ENCODE assay signal across 16 cellular contexts in genomic region chr9:14057347-14058077, GRCh38.
DNase-seq lines count a peak whose midpoint lies in the region; ATAC-seq and TF ChIP-seq lines count a peak whose summit lies in the region.
"Had no signal": no experiment of that assay in that cellular context is flagged by ENCODE, and none has a peak within 500 bp of the region (broad histone marks: within the 10 kb centered on the region; RNA-seq: fewer than 3 reads in every experiment).

No MANE protein-coding gene starts in this region.

- H3K27me3 ChIP-seq in A673 (replicated peaks; ENCODE audit: insufficient read depth, low read depth, low read length, poor library complexity) (no peaks in the 10 kb centered on the region), adrenal gland (no peaks in the 10 kb centered on the region), mesendoderm (ENCODE audit: insufficient read depth, low read length, poor library complexity) (no peaks in the 10 kb centered on the region)
- H3K27me3 ChIP-seq: BLaER1 treated with 17β-estradiol and CSF1 and Interleukin-3, amounts not matched to agents 10 nM and 100 nM; Peyer's patch had no signal

- no peak for ATAC-seq in activated naive CD8-positive, alpha-beta T cell treated with anti-CD3 and anti-CD28 coated beads, Interleukin-2, amount 50 U/mL, for 24 hours
- ATAC-seq: A549, HepG2 had no signal

- H3K56ac ChIP-seq in mesendoderm (ENCODE audit: low read length) = no peak overlapping the region

- H3K9ac ChIP-seq in mesendoderm (ENCODE audit: low read length) = no peak overlapping the region
- H3K9ac ChIP-seq: BLaER1 treated with 17β-estradiol and CSF1 and Interleukin-3, amounts not matched to agents 10 nM and 100 nM had no signal

- POLR2A ChIA-PET in A673 (lab: Charles Lee; ENCODE audit: low non-redundant PET) = interaction anchor here (0.5 kb wide), 1 partner anchor 361 kb away, joined by 4 read pairs; no protein-coding TSS in a partner anchor

- no peak overlapping the region for H4K5ac ChIP-seq in mesendoderm (ENCODE audit: low read length)

- no peak overlapping the region for H2BK15ac ChIP-seq in mesendoderm (replicated peaks; ENCODE audit: low read depth)

- no peak overlapping the region for H3K4me3 ChIP-seq in A673 (ENCODE audit: low read depth, low read length, poor library complexity, severe bottlenecking)
- no peak overlapping the region for H3K4me3 ChIP-seq in adrenal gland
- H3K4me3 ChIP-seq in mesendoderm (ENCODE audit: low read length) = no peak overlapping the region
- H3K4me3 ChIP-seq: A549; BLaER1 treated with 17β-estradiol and CSF1 and Interleukin-3, amounts not matched to agents 10 nM and 100 nM; Peyer's patch had no signal

- no peak overlapping the region for H3K4ac ChIP-seq in mesendoderm (ENCODE audit: low read depth, low read length)

- CTCF ChIA-PET in A673 (lab: Charles Lee) = no interaction called here

- intact Hi-C loops in A673 (cut with micrococcal nuclease; ENCODE audit: unreplicated experiment) = no loop called here
- intact Hi-C loops in adrenal gland (cut with DNase I) = no loop called here

- no TSS peak for BruUV-seq in A673 (replicated peaks; lab: Mats Ljungman, UMichigan)

- no peak overlapping the region for H3K27ac Mint-ChIP-seq in activated naive CD8-positive, alpha-beta T cell treated with anti-CD3 and anti-CD28 coated beads, Interleukin-2, amount 50 U/mL, for 24 hours
- H3K27ac Mint-ChIP-seq: CD8-positive, alpha-beta memory T cell had no signal

- no peak overlapping the region for H3K4me3 Mint-ChIP-seq in activated naive CD8-positive, alpha-beta T cell treated with anti-CD3 and anti-CD28 coated beads, Interleukin-2, amount 50 U/mL, for 24 hours
- H3K4me3 Mint-ChIP-seq: CD8-positive, alpha-beta memory T cell had no signal

- H3K36me3 Mint-ChIP-seq in activated naive CD8-positive, alpha-beta T cell treated with anti-CD3 and anti-CD28 coated beads, Interleukin-2, amount 50 U/mL, for 24 hours (ENCODE audit: low read depth) = no peaks in the 10 kb centered on the region
- H3K36me3 Mint-ChIP-seq: CD8-positive, alpha-beta memory T cell had no signal

- H3K4me1 ChIP-seq in A673 (ENCODE audit: insufficient read depth, low read length, poor library complexity, severe bottlenecking) (peaks cover 39% of the 10 kb centered on the region), adrenal gland (replicated peaks in 1 of 2) (peaks cover 6 to 12% of the 10 kb centered on the region in 2 donors), mesendoderm (ENCODE audit: control insufficient read depth, low read depth, low read length) (peaks cover 3% of the 10 kb centered on the region)
- H3K4me1 ChIP-seq: A549, Peyer's patch had no signal

- no peak overlapping the region for H2BK120ac ChIP-seq in mesendoderm (ENCODE audit: low read depth, low read length)

- DNase-seq in A673 (ENCODE audit: low spot score) (peak; percentile 20), NCI-H226 (peak; percentile 61), adrenal gland (peak; percentile 11 to 66 (median 29)), mesendoderm (peak; percentile 64), dermis blood vessel endothelial cell (no peak), NCI-H524 treated with DMSO at 0.1 percent for 48 hours (lab: John Stamatoyannopoulos, UW) (no peak)
- no peak for DNase-seq in activated naive CD8-positive, alpha-beta T cell treated with anti-CD3 and anti-CD28 coated beads, Interleukin-2, amount 50 U/mL, for 24 hours
- DNase-seq: CD8-positive, alpha-beta memory T cell; DMS79; KG1; NCI-H1105 treated with DMSO at 0.1 percent for 48 hours; NCI-H2081 treated with DMSO at 0.1 percent for 48 hours; Peyer's patch had no signal

- H2BK5ac ChIP-seq in mesendoderm (ENCODE audit: low read length) = no peak overlapping the region

- H3K9me3 Mint-ChIP-seq in activated naive CD8-positive, alpha-beta T cell treated with anti-CD3 and anti-CD28 coated beads, Interleukin-2, amount 50 U/mL, for 24 hours = peaks cover 2% of the 10 kb centered on the region

- no peak overlapping the region for H2AK5ac ChIP-seq in mesendoderm (ENCODE audit: low read length)

- no peak overlapping the region for H3K18ac ChIP-seq in mesendoderm (ENCODE audit: low read length)

- no peaks in the 10 kb centered on the region for H3K79me1 ChIP-seq in mesendoderm (ENCODE audit: low read length)

- TF ChIP-seq POLR2A in adrenal gland (IDR thresholded peaks at IDR 0.05) = no peak

- H3K4me2 ChIP-seq in mesendoderm (ENCODE audit: low read length) = no peak overlapping the region
- H3K4me2 ChIP-seq: A549 had no signal

- no peak overlapping the region for H3K27ac ChIP-seq in A673 (ENCODE audit: low read depth, low read length, poor library complexity, severe bottlenecking)
- H3K27ac ChIP-seq in adrenal gland = no peak overlapping the region
- H3K27ac ChIP-seq in mesendoderm (ENCODE audit: low read depth, low read length) = no peak overlapping the region
- H3K27ac ChIP-seq: A549; BLaER1 treated with 17β-estradiol and CSF1 and Interleukin-3, amounts not matched to agents 10 nM and 100 nM; Peyer's patch had no signal

- H3K23ac ChIP-seq in mesendoderm (ENCODE audit: low read length) = no peak overlapping the region

- WGBS in adrenal gland, 4 donors = 37 to 54% (median 42%) methylated on average over 9 of the region's 9 CpGs
- no CpG with 5 or more reads among the region's 9 CpGs for WGBS in mesendoderm (ENCODE audit: extremely low coverage, insufficient coverage, low lambda C conversion rate)

- H3K27me3 Mint-ChIP-seq in activated naive CD8-positive, alpha-beta T cell treated with anti-CD3 and anti-CD28 coated beads, Interleukin-2, amount 50 U/mL, for 24 hours = no peaks in the 10 kb centered on the region
- H3K27me3 Mint-ChIP-seq: CD8-positive, alpha-beta memory T cell had no signal

- H3K79me2 ChIP-seq in mesendoderm (ENCODE audit: control insufficient read depth, insufficient read depth, low read length) = no peaks in the 10 kb centered on the region

- no peak overlapping the region for H4K8ac ChIP-seq in mesendoderm (ENCODE audit: low read depth, low read length)

- H3K4me1 Mint-ChIP-seq in activated naive CD8-positive, alpha-beta T cell treated with anti-CD3 and anti-CD28 coated beads, Interleukin-2, amount 50 U/mL, for 24 hours = no peaks in the 10 kb centered on the region
- H3K4me1 Mint-ChIP-seq: CD8-positive, alpha-beta memory T cell had no signal

- TF ChIP-seq CTCF in A673 (conservative IDR thresholded peaks at IDR 0.05; ENCODE audit: low read depth, low read length) (no peak), adrenal gland (IDR thresholded peaks at IDR 0.05) (no peak)

- H3K36me3 ChIP-seq in A673 (ENCODE audit: insufficient read depth, low read length, poor library complexity, severe bottlenecking) (no peaks in the 10 kb centered on the region), adrenal gland (replicated peaks in 1 of 2) (no peaks in the 10 kb centered on the region), mesendoderm (ENCODE audit: control insufficient read depth, insufficient read depth, low read length) (no peaks in the 10 kb centered on the region)
- H3K36me3 ChIP-seq: BLaER1 treated with 17β-estradiol and CSF1 and Interleukin-3, amounts not matched to agents 10 nM and 100 nM; Peyer's patch had no signal

- no peaks in the 10 kb centered on the region for H3K9me3 ChIP-seq in A673 (ENCODE audit: low read depth, low read length, poor library complexity, severe bottlenecking)
- no peaks in the 10 kb centered on the region for H3K9me3 ChIP-seq in adrenal gland (replicated peaks in 1 of 3)
- H3K9me3 ChIP-seq: A549; BLaER1 treated with 17β-estradiol and CSF1 and Interleukin-3, amounts not matched to agents 10 nM and 100 nM; Peyer's patch had no signal

Comparison
In these comparisons a context has a peak if more than half of its experiments do, and no peak if none do; other contexts are left out.
1. DNase-seq: peak in A673 (single experiment), NCI-H226 (single experiment), adrenal gland (7 of 7) and mesendoderm (single experiment); none in dermis blood vessel endothelial cell (single experiment), activated naive CD8-positive, alpha-beta T cell treated with anti-CD3 and anti-CD28 coated beads, Interleukin-2, amount 50 U/mL, for 24 hours (single experiment) and NCI-H524 treated with DMSO at 0.1 percent for 48 hours (single experiment).